ENCODE assay signal across 11 cellular contexts in genomic region chr17:5501725-5502124, GRCh38. TPM values are rescaled to one million over a fixed set of nuclear protein-coding genes. Genes with fewer than 3 reads are reported as not detected.
DNase-seq lines count a peak whose midpoint lies in the region; ATAC-seq and TF ChIP-seq lines count a peak whose summit lies in the region.
"Had no signal": no experiment of that assay in that cellular context is flagged by ENCODE, and none has a peak within 500 bp of the region (broad histone marks: within the 10 kb centered on the region; RNA-seq: fewer than 3 reads in every experiment).

No MANE protein-coding gene starts in this region.

- H3K27ac ChIP-seq in BLaER1 treated with 17β-estradiol and CSF1 and Interleukin-3, amounts not matched to agents 10 nM and 100 nM = no peak overlapping the region
- H3K27ac ChIP-seq in DND-41 (ENCODE audit: low read length) (no peak overlapping the region), neural cell (ENCODE audit: low read length) (peak overlapping the region; percentile 96)
- H3K27ac ChIP-seq: foreskin keratinocyte, RWPE1 had no signal

- no peaks in the 10 kb centered on the region for H3K79me2 ChIP-seq in DND-41 (ENCODE audit: insufficient read depth, low read length)
- H3K79me2 ChIP-seq in neural cell (replicated peaks; ENCODE audit: insufficient read depth, low read length) = peaks cover 18% of the 10 kb centered on the region

- H3K27me3 Mint-ChIP-seq in central memory CD8-positive, alpha-beta T cell = no peaks in the 10 kb centered on the region

- no peaks in the 10 kb centered on the region for H3F3A ChIP-seq in neural cell (ENCODE audit: insufficient read depth, low read length, poor library complexity, severe bottlenecking)

- H3K9me2 ChIP-seq in neural cell (ENCODE audit: insufficient read depth, low read length) = no peaks in the 10 kb centered on the region

- H3K27ac Mint-ChIP-seq in central memory CD8-positive, alpha-beta T cell (ENCODE audit: low read depth) = peak overlapping the region; percentile 84

- TF ChIP-seq CTCF in DND-41 (IDR thresholded peaks at IDR 0.05; ENCODE audit: borderline replicate concordance, extremely low read depth, low read length, poor library complexity, severe bottlenecking) = no peak
- no peak for TF ChIP-seq CTCF in neural cell (IDR thresholded peaks at IDR 0.05; ENCODE audit: poor library complexity, severe bottlenecking)

- H4K20me1 ChIP-seq in BLaER1 treated with 17β-estradiol and CSF1 and Interleukin-3, amounts not matched to agents 10 nM and 100 nM = peaks cover 0 to 58% (median 20%) of the 10 kb centered on the region in 11 experiments; a peak in 14 of 22 replicates
- H4K20me1 ChIP-seq in DND-41 (ENCODE audit: insufficient read depth, low read length) = no peaks in the 10 kb centered on the region; the same call in 1 of the 2 replicates
- H4K20me1 ChIP-seq in neural cell (ENCODE audit: insufficient read depth) = no peaks in the 10 kb centered on the region

- peaks cover 16 to 29% (median 28%) of the 10 kb centered on the region in 10 experiments for H3K4me1 ChIP-seq in BLaER1 treated with 17β-estradiol and CSF1 and Interleukin-3, amounts not matched to agents 10 nM and 100 nM
- peaks cover 20% of the 10 kb centered on the region for H3K4me1 ChIP-seq in DND-41 (ENCODE audit: insufficient read depth, low read length)
- H3K4me1 ChIP-seq: foreskin keratinocyte had no signal

- peaks cover 12% of the 10 kb centered on the region for H3K4me1 Mint-ChIP-seq in central memory CD8-positive, alpha-beta T cell

- peaks cover 21 to 26% (median 23%) of the 10 kb centered on the region in 11 experiments for H3K27me3 ChIP-seq in BLaER1 treated with 17β-estradiol and CSF1 and Interleukin-3, amounts not matched to agents 10 nM and 100 nM
- H3K27me3 ChIP-seq in DND-41 (ENCODE audit: insufficient read depth, low read length, poor library complexity) (no peaks in the 10 kb centered on the region), neural cell (ENCODE audit: insufficient read depth, low read depth, low read length) (no peaks in the 10 kb centered on the region)

- no peaks in the 10 kb centered on the region for H3K9me3 Mint-ChIP-seq in central memory CD8-positive, alpha-beta T cell

- H3K36me3 ChIP-seq in BLaER1 treated with 17β-estradiol and CSF1 and Interleukin-3, amounts not matched to agents 10 nM and 100 nM = peaks cover 0 to 44% (median 17%) of the 10 kb centered on the region in 11 experiments; a peak in 12 of 22 replicates
- H3K36me3 ChIP-seq in DND-41 (ENCODE audit: insufficient read depth, low read length) (no peaks in the 10 kb centered on the region), neural cell (ENCODE audit: insufficient read depth, low read length) (no peaks in the 10 kb centered on the region)

- no peaks in the 10 kb centered on the region for H3K9me3 ChIP-seq in BLaER1 treated with 17β-estradiol and CSF1 and Interleukin-3, amounts not matched to agents 10 nM and 100 nM (replicated peaks in 1 of 11)
- H3K9me3 ChIP-seq in DND-41 (ENCODE audit: insufficient read depth, low read length, severe bottlenecking) (no peaks in the 10 kb centered on the region), neural cell (ENCODE audit: low read length) (no peaks in the 10 kb centered on the region)

- peak overlapping the region in 9 of 11 experiments; percentile 92 to 100 (median 98); a peak in 11 of 22 replicates for H3K4me2 ChIP-seq in BLaER1 treated with 17β-estradiol and CSF1 and Interleukin-3, amounts not matched to agents 10 nM and 100 nM
- peak overlapping the region; percentile 87 for H3K4me2 ChIP-seq in DND-41 (ENCODE audit: insufficient read depth, low read length)
- H3K4me2 ChIP-seq in neural cell (ENCODE audit: low read length) = peak overlapping the region; percentile 42

- no peak overlapping the region for H3K9ac ChIP-seq in BLaER1 treated with 17β-estradiol and CSF1 and Interleukin-3, amounts not matched to agents 10 nM and 100 nM
- H3K9ac ChIP-seq in DND-41 (ENCODE audit: low read depth, low read length) (peak overlapping the region; percentile 55; the same call in 1 of the 2 replicates), neural cell (ENCODE audit: low read length) (peak overlapping the region; percentile 93)

- peaks cover 8% of the 10 kb centered on the region for H3K36me3 Mint-ChIP-seq in central memory CD8-positive, alpha-beta T cell (ENCODE audit: insufficient read depth)

- no peak overlapping the region for H3K4me3 ChIP-seq in BLaER1 treated with 17β-estradiol and CSF1 and Interleukin-3, amounts not matched to agents 10 nM and 100 nM
- H3K4me3 ChIP-seq in DND-41 (ENCODE audit: low read depth in 1 of 2, low read length in 2 of 2) (no peak overlapping the region), neural cell (ENCODE audit: low read length) (peak overlapping the region; percentile 97)

- peak overlapping the region; percentile 87 for H3K4me3 Mint-ChIP-seq in central memory CD8-positive, alpha-beta T cell

- ATAC-seq in DND-41 (ENCODE audit: insufficient read depth, low read depth) = no peak
- ATAC-seq in central memory CD8-positive, alpha-beta T cell (replicated peaks; ENCODE audit: extremely low read depth, poor library complexity, severe bottlenecking) = no peak
- no peak for ATAC-seq in left lobe of liver
- ATAC-seq: HCT116 had no signal

- no peak for DNase-seq in DND-41
- no peak for DNase-seq in central memory CD8-positive, alpha-beta T cell (ENCODE audit: low spot score in 2 of 2)
- no peak for DNase-seq in left lobe of liver (ENCODE audit: low spot score)
- DNase-seq in NAMALWA (ENCODE audit: low spot score) = no peak
- no peak for DNase-seq in globus pallidus (ENCODE audit: low spot score)
- no peak for DNase-seq in NCI-H1436 (lab: John Stamatoyannopoulos, UW)
- DNase-seq: foreskin keratinocyte had no signal

- H2AFZ ChIP-seq in DND-41 (ENCODE audit: low read depth, low read length) (no peak overlapping the region), neural cell (ENCODE audit: low read depth, low read length) (no peak overlapping the region)

- no peak for TF ChIP-seq RAD21 in neural cell (conservative IDR thresholded peaks at IDR 0.05)

- no peak for TF ChIP-seq EP300 in neural cell (conservative IDR thresholded peaks at IDR 0.05; ENCODE audit: poor library complexity, severe bottlenecking)

TF ChIP-seq in neural cell, 6 proteins besides CTCF, POLR2A, EP300 and RAD21:
- TF ChIP-seq EZH2 (IDR thresholded peaks at IDR 0.05; ENCODE audit: borderline replicate concordance, insufficient read depth, low read length, poor library complexity, severe bottlenecking) = no peak
- no peak for TF ChIP-seq REST (IDR thresholded peaks at IDR 0.05; ENCODE audit: borderline replicate concordance)
- TF ChIP-seq MXI1 (conservative IDR thresholded peaks at IDR 0.05; ENCODE audit: poor library complexity, severe bottlenecking) = no peak
- no peak for TF ChIP-seq TAF1 (IDR thresholded peaks at IDR 0.05; ENCODE audit: low read depth)
- no peak for TF ChIP-seq SMC3 (conservative IDR thresholded peaks at IDR 0.05; ENCODE audit: poor library complexity)
- no peak for TF ChIP-seq POLR2AphosphoS5 (IDR thresholded peaks at IDR 0.05)

RNA-seq across cellular contexts. Expression of gene MIS12, which starts 15.4 kb away (rescaled TPM):
- 41.4 and 47.5 TPM in 2 replicates for polyA plus RNA-seq in neural cell
- polyA minus RNA-seq in neural cell = 34.4 and 37.7 TPM in 2 replicates
- total RNA-seq in left lobe of liver = 7.1 TPM

RNA-seq across cellular contexts. Expression of gene DERL2, which starts 15.7 kb away (rescaled TPM):
- polyA plus RNA-seq in neural cell = 54.9 and 64.4 TPM in 2 replicates
- 72.1 and 73.3 TPM in 2 replicates for polyA minus RNA-seq in neural cell
- total RNA-seq in left lobe of liver = 49.9 TPM

RNA-seq across cellular contexts. Expression of gene DHX33, which starts 32.9 kb away (rescaled TPM):
- polyA plus RNA-seq in neural cell = 12.4 and 14.2 TPM in 2 replicates
- 21.4 and 24.3 TPM in 2 replicates for polyA minus RNA-seq in neural cell
- total RNA-seq in left lobe of liver = 7.7 TPM

Comparison
In these comparisons a context has a peak if more than half of its experiments do, and no peak if none do; other contexts are left out.
1. H3K4me2 ChIP-seq: peak in every context shown above with its lines; median percentile 98 in BLaER1 treated with 17β-estradiol and CSF1 and Interleukin-3, amounts not matched to agents 10 nM and 100 nM; 87 in DND-41; 42 in neural cell.
2. H3K9ac ChIP-seq: peak in DND-41 (single experiment) and neural cell (single experiment); none in BLaER1 treated with 17β-estradiol and CSF1 and Interleukin-3, amounts not matched to agents 10 nM and 100 nM (0 of 11).